ENCODE assay signal across 10 cellular contexts in genomic region chr1:180269848-180270766, GRCh38. TPM values are rescaled to one million over a fixed set of nuclear protein-coding genes. Genes with fewer than 3 reads are reported as not detected.
DNase-seq lines count a peak whose midpoint lies in the region; ATAC-seq, FAIRE-seq and TF ChIP-seq lines count a peak whose summit lies in the region.
"Had no signal": no experiment of that assay in that cellular context is flagged by ENCODE, and none has a peak within 500 bp of the region (broad histone marks: within the 10 kb centered on the region; RNA-seq: fewer than 3 reads in every experiment).

No MANE protein-coding gene starts in this region.

- H2AFZ ChIP-seq in GM23248: no peak overlapping the region

- in situ Hi-C loops in GM23248 (cut with MboI): no loop called here

- intact Hi-C loops in pancreas (cut with DNase I): no loop called here

- no peak overlapping the region for H3K4me3 Mint-ChIP-seq in activated T-helper 17 cell treated with anti-CD3 and anti-CD28 coated beads, Interleukin-2, amount 50 U/mL, for 72 hours

- no peaks in the 10 kb centered on the region for H3K27me3 Mint-ChIP-seq in activated T-helper 17 cell treated with anti-CD3 and anti-CD28 coated beads, Interleukin-2, amount 50 U/mL, for 72 hours

- 80 to 83% methylated on average over 13 of the region's 13 CpGs for WGBS in GM23248 (ENCODE audit: low coverage in 1 of 2, low lambda C conversion rate in 2 of 2, missing lambda C conversion rate in 2 of 2), 2 experiments
- 46 to 55% methylated on average over 13 of the region's 13 CpGs for WGBS in pancreas, 2 donors

- no peaks in the 10 kb centered on the region for H3F3A ChIP-seq in GM23248 (ENCODE audit: insufficient read depth)

- H3K27me3 ChIP-seq in GM23248 (replicated peaks; ENCODE audit: insufficient read depth) (no peaks in the 10 kb centered on the region), pancreas (no peaks in the 10 kb centered on the region)

- FAIRE-seq in pancreas (lab: Jason Lieb, UNC) (no peak), urothelium cell line (lab: Jason Lieb, UNC) (no peak)

- H3K36me3 ChIP-seq in GM23248 (ENCODE audit: low read depth): 0 out of 2 replicates have a peak, but pooled peaks cover 1% of the 10 kb centered on the region
- no peaks in the 10 kb centered on the region for H3K36me3 ChIP-seq in pancreas

- H3K4me2 ChIP-seq in GM23248 (ENCODE audit: unreplicated experiment): no peak overlapping the region

- no peaks in the 10 kb centered on the region for H4K20me1 ChIP-seq in GM23248 (ENCODE audit: insufficient read depth)

- H3K4me3 ChIP-seq in GM23248 (no peak overlapping the region), fibroblast of mammary gland (ENCODE audit: control insufficient read depth, low read depth, low read length) (no peak overlapping the region), pancreas (no peak overlapping the region)
- H3K4me3 ChIP-seq: psoas muscle had no signal

- H3K4me1 ChIP-seq in GM23248 (ENCODE audit: insufficient read depth) (no peaks in the 10 kb centered on the region), pancreas (peaks cover 0 to 9% (median 0%) of the 10 kb centered on the region in 3 donors)
- H3K4me1 ChIP-seq: psoas muscle had no signal

- H3K36me3 Mint-ChIP-seq in activated T-helper 17 cell treated with anti-CD3 and anti-CD28 coated beads, Interleukin-2, amount 50 U/mL, for 72 hours (ENCODE audit: low read depth): peaks cover 5% of the 10 kb centered on the region

- no peak overlapping the region for H3K27ac Mint-ChIP-seq in activated T-helper 17 cell treated with anti-CD3 and anti-CD28 coated beads, Interleukin-2, amount 50 U/mL, for 72 hours

- no peaks in the 10 kb centered on the region for H3K9me3 ChIP-seq in GM23248 (ENCODE audit: low read depth)
- no peaks in the 10 kb centered on the region for H3K9me3 ChIP-seq in pancreas
- H3K9me3 ChIP-seq: psoas muscle had no signal

- no peaks in the 10 kb centered on the region for H3K9me2 ChIP-seq in GM23248 (ENCODE audit: insufficient read depth)

- TF ChIP-seq CTCF in fibroblast of mammary gland (conservative IDR thresholded peaks at IDR 0.05; ENCODE audit: control insufficient read depth, insufficient read depth, low read depth, low read length): peak; percentile 29
- TF ChIP-seq CTCF in pancreas (IDR thresholded peaks at IDR 0.05): no peak

- no peak overlapping the region for H3K9ac ChIP-seq in GM23248

- H3K9me3 Mint-ChIP-seq in activated T-helper 17 cell treated with anti-CD3 and anti-CD28 coated beads, Interleukin-2, amount 50 U/mL, for 72 hours: no peaks in the 10 kb centered on the region

- peak; percentile 73 to 89 (median 82) for ATAC-seq in pancreas
- ATAC-seq in activated T-helper 17 cell treated with anti-CD3 and anti-CD28 coated beads, Interleukin-2, amount 50 U/mL, for 72 hours (replicated peaks): no peak
- ATAC-seq in stimulated activated naive CD8-positive, alpha-beta T cell treated with anti-CD3 and anti-CD28 coated beads, Interleukin-15, Interleukin-2, amounts not matched to agents 100 U/mL and 50 U/mL, for 24 hours: no peak

- no peaks in the 10 kb centered on the region for H3K4me1 Mint-ChIP-seq in activated T-helper 17 cell treated with anti-CD3 and anti-CD28 coated beads, Interleukin-2, amount 50 U/mL, for 72 hours

- H3K27ac ChIP-seq in GM23248 (no peak overlapping the region), pancreas (no peak overlapping the region)
- H3K27ac ChIP-seq: psoas muscle had no signal

- DNase-seq in GM23248 (peak; percentile 26), NCI-H82 (lab: John Stamatoyannopoulos, UW) (peak; percentile 78), fibroblast of mammary gland (ENCODE audit: low read depth) (no peak), pancreas (peak in 4 of 6 donors; percentile 6 to 45 (median 31)), T-helper 2 cell (no peak), urothelium cell line (ENCODE audit: low spot score) (no peak)
- DNase-seq in stimulated activated naive CD8-positive, alpha-beta T cell treated with anti-CD3 and anti-CD28 coated beads, Interleukin-15, Interleukin-2, amounts not matched to agents 100 U/mL and 50 U/mL, for 24 hours: no peak
- DNase-seq: NCI-H2227 treated with DMSO at 0.1 percent for 48 hours, psoas muscle had no signal

- no peaks in the 10 kb centered on the region for H3K79me2 ChIP-seq in GM23248 (ENCODE audit: insufficient read depth)

RNA-seq across cellular contexts. Expression of gene LHX4, which starts 40.0 kb away (rescaled TPM):
- total RNA-seq in GM23248 (2014; rRNA removed; shearing (Covaris generic)): not detected in 2 replicates
- polyA plus RNA-seq in GM23248 (2016; fragmentation: Nextera tagmentation; extraction: Ambion mirVana): 0.28 and 0.30 TPM in 2 replicates
- total RNA-seq in pancreas: under 1 TPM in 3 of 6 donors, not detected in 3; 0.03 to 0.12 (median 0.12) TPM
- polyA plus RNA-seq in pancreas: under 1 TPM; 0.04 to 0.19 TPM
- under 1 TPM in 1 of 2 donors, not detected in 1; 0.40 TPM for total RNA-seq in activated T-helper 17 cell treated with anti-CD3 and anti-CD28 coated beads, Interleukin-2, amount 50 U/mL, for 72 hours
- total RNA-seq: psoas muscle had no signal

Comparison
In these comparisons a context has a peak if more than half of its experiments do, and no peak if none do; other contexts are left out.
1. DNase-seq: peak in GM23248 (single experiment), NCI-H82 (single experiment) and pancreas (4 of 6); none in fibroblast of mammary gland (single experiment), stimulated activated naive CD8-positive, alpha-beta T cell treated with anti-CD3 and anti-CD28 coated beads, Interleukin-15, Interleukin-2, amounts not matched to agents 100 U/mL and 50 U/mL, for 24 hours (single experiment), T-helper 2 cell (0 of 5) and urothelium cell line (single experiment).
2. ATAC-seq: peak in pancreas (4 of 4); none in activated T-helper 17 cell treated with anti-CD3 and anti-CD28 coated beads, Interleukin-2, amount 50 U/mL, for 72 hours (single experiment) and stimulated activated naive CD8-positive, alpha-beta T cell treated with anti-CD3 and anti-CD28 coated beads, Interleukin-15, Interleukin-2, amounts not matched to agents 100 U/mL and 50 U/mL, for 24 hours (single experiment).